7 cellular contexts compared by ENCODE assay signal in the genomic region with DNA sequence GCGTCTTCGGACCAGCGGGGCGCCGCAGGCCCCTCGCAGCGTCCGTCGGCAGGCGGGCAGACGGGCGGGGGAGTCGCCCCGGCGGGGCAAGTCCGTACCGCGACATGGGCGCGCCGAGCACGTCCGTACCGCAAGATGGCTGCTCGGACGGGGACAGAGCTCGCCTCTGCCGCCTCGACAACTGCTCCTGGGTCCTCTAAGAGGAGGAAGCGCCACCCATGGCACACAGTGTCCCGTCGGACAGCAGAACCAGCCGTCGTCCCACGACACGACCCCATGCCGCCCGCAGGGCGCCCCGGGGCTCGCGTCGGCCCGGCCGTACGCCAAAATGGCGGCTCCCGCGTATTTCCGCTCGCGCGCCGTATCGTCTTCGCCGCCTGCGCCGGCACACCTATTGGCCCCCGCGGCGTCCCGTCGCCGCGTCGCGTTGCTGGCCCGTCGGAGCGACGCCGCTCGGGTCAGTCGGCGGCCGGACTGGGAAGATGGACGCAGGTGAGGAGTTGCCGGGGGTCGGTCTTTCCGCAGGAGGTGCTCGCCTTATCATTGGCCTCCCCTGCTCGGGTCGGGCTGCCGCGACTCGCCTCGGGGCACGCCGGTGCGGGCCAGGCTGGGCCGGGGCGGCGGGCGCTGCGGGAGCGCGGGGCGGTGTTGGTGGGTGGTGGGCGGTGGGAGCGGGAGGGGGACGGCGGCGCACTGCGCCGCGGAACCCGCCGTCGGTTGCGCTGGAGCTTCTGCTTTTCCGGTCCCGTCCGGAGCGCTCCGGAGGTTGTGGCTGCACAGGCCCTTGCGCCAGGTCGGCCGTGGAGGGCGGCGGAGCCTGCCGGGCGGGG. TPM values are rescaled to one million over a fixed set of nuclear protein-coding genes. Genes with fewer than 3 reads are reported as not detected.
A peak's percentile ranks its signal among the peaks of the same experiment; 100 is the strongest.
DNase-seq lines count a peak whose midpoint lies in the region; ATAC-seq and TF ChIP-seq lines count a peak whose summit lies in the region.

Gene ATG4B (plus strand): TSS at position 461 of the 830 bp plus-strand sequence. CDS start 22 bp downstream, at position 483.

- in situ Hi-C loops in astrocyte of the cerebellum (cut with HindIII; ENCODE audit: low sequenced_read_pairs): no loop called here

- peak within 1 kb of the TSS; percentile 99 for H3K27ac ChIP-seq in hepatocyte

- H3K9me3 ChIP-seq in hepatocyte (ENCODE audit: low read depth): no peaks in the 10 kb centered on the region

- TF ChIP-seq CTCF in astrocyte of the cerebellum (IDR thresholded peaks at IDR 0.05; ENCODE audit: low read depth, low read length, missing control alignments) (no peak), hepatocyte (IDR thresholded peaks at IDR 0.05; ENCODE audit: poor library complexity) (no peak)

- H2AFZ ChIP-seq in hepatocyte: peak within 1 kb of the TSS; percentile 90

- DNase-seq in NCI-H146 treated with DMSO at 0.1 percent for 48 hours (lab: John Stamatoyannopoulos, UW; ENCODE audit: unreplicated experiment) (peak; percentile 42), T1000 (lab: John Stamatoyannopoulos, UW) (peak; percentile 78), astrocyte of the cerebellum (ENCODE audit: low read depth) (peak; percentile 31), hepatocyte (ENCODE audit: low spot score) (peak; percentile 94), retina (peak; percentile 99)

- peak within 1 kb of the TSS; percentile 89 for H3K4me2 ChIP-seq in hepatocyte

- ATAC-seq in GM18502 (IDR thresholded peaks at IDR 0.05; ENCODE audit: poor library complexity, unreplicated experiment) (peak; percentile 62), HG02852 (IDR thresholded peaks at IDR 0.05; ENCODE audit: unreplicated experiment) (peak; percentile 53)

- peaks cover 26% of the 10 kb centered on the region for H3K4me1 ChIP-seq in hepatocyte (ENCODE audit: insufficient read depth)

- peak within 1 kb of the TSS; percentile 86 for H3K4me3 ChIP-seq in astrocyte of the cerebellum (ENCODE audit: low read depth, low read length)
- peak within 1 kb of the TSS; percentile 98 for H3K4me3 ChIP-seq in hepatocyte

- peaks cover 47% of the 10 kb centered on the region for H4K20me1 ChIP-seq in hepatocyte (ENCODE audit: insufficient read depth, poor library complexity, severe bottlenecking)

- H3K36me3 ChIP-seq in hepatocyte (replicated peaks; ENCODE audit: insufficient read depth, low read depth): no peaks in the 10 kb centered on the region

- 1% methylated on average over 64 of the region's 123 CpGs for WGBS in hepatocyte (ENCODE audit: low lambda C conversion rate, missing lambda C conversion rate)

- H3K27me3 ChIP-seq in hepatocyte: no peaks in the 10 kb centered on the region

- H3K79me2 ChIP-seq in hepatocyte: peaks cover 86% of the 10 kb centered on the region

- no peaks in the 10 kb centered on the region for H3K9me2 ChIP-seq in hepatocyte (replicated peaks; ENCODE audit: insufficient read depth)

RNA-seq across cellular contexts. Expression of gene ATG4B, which starts in this region (rescaled TPM):
- 61.0 and 61.3 TPM in 2 replicates for total RNA-seq in hepatocyte
- 108 and 126 TPM in 2 replicates for polyA plus RNA-seq in hepatocyte

Comparison
In these comparisons a context has a peak if more than half of its experiments do, and no peak if none do; other contexts are left out.
1. Peak in every context shown above with its lines: DNase-seq, ATAC-seq, H3K4me3 ChIP-seq and H3K27ac ChIP-seq.
2. DNase-seq: peak in every context shown above with its lines; median percentile 99 in retina; 94 in hepatocyte; 78 in T1000; 42 in NCI-H146 treated with DMSO at 0.1 percent for 48 hours; 31 in astrocyte of the cerebellum.